In the genomic region with DNA sequence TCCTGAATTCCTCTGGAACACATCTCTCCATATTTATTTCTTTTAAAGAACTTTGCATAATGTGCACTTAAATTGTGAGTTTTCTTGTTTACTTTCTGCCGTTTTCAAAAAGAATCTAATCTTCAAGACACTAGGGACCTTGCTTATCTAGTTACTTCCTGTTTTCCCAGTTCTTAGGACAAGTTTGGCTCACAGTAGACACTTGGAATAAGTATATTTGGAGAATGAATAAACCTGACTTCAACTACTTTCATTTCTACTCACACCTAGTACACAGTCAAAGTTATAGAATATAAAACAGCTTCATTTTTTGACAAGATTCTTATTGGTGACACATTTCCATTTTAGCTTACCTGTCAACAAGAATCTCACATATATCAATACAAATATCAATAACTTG, we compare ENCODE assay signal across 20 cellular contexts.
A peak's percentile ranks its signal among the peaks of the same experiment; 100 is the strongest.
DNase-seq lines count a peak whose midpoint lies in the region; ATAC-seq and TF ChIP-seq lines count a peak whose summit lies in the region.
"Had no signal": no experiment of that assay in that cellular context is flagged by ENCODE, and none has a peak within 500 bp of the region (broad histone marks: within the 10 kb centered on the region; RNA-seq: fewer than 3 reads in every experiment).

No MANE protein-coding gene starts in this region.

- POLR2A ChIA-PET in activated CD4-positive, alpha-beta T cell treated with anti-CD3 and anti-CD28 coated beads, Interleukin-2, amount 10 ng/mL, durations not matched to agents 7 days and 5 days (lab: Charles Lee) = no interaction called here
- POLR2A ChIA-PET in T-cell (lab: Charles Lee) = interaction anchor here in 1 of 2 donors (0.5 kb wide), 1 partner anchor 153 kb away, joined by 3 read pairs; no protein-coding TSS in a partner anchor

- peaks cover 7% of the 10 kb centered on the region for H3K4me1 Mint-ChIP-seq in activated CD4-positive, alpha-beta T cell treated with anti-CD3 and anti-CD28 coated beads, Interleukin-2, amount 10 ng/mL, durations not matched to agents 7 days and 5 days
- H3K4me1 Mint-ChIP-seq in CD4-positive, CD25-positive, alpha-beta regulatory T cell = peaks cover 0 to 16% (median 8%) of the 10 kb centered on the region in 4 donors
- H3K4me1 Mint-ChIP-seq in T-cell = peaks cover 12 to 22% (median 16%) of the 10 kb centered on the region in 3 donors

- H3K27me3 Mint-ChIP-seq in activated CD4-positive, alpha-beta T cell treated with anti-CD3 and anti-CD28 coated beads, Interleukin-2, amount 10 ng/mL, durations not matched to agents 7 days and 5 days = no peaks in the 10 kb centered on the region
- no peaks in the 10 kb centered on the region for H3K27me3 Mint-ChIP-seq in CD4-positive, CD25-positive, alpha-beta regulatory T cell
- no peaks in the 10 kb centered on the region for H3K27me3 Mint-ChIP-seq in T-cell

- peaks cover 10% of the 10 kb centered on the region for H3K9me3 Mint-ChIP-seq in activated CD4-positive, alpha-beta T cell treated with anti-CD3 and anti-CD28 coated beads, Interleukin-2, amount 10 ng/mL, durations not matched to agents 7 days and 5 days
- no peaks in the 10 kb centered on the region for H3K9me3 Mint-ChIP-seq in CD4-positive, CD25-positive, alpha-beta regulatory T cell
- H3K9me3 Mint-ChIP-seq in T-cell = no peaks in the 10 kb centered on the region

- H3K27me3 ChIP-seq in CD4-positive, CD25-positive, alpha-beta regulatory T cell (ENCODE audit: control insufficient read depth, insufficient read depth, low read length) = no peaks in the 10 kb centered on the region
- no peaks in the 10 kb centered on the region for H3K27me3 ChIP-seq in left lung
- H3K27me3 ChIP-seq: BLaER1 had no signal

- H3K36me3 ChIP-seq in CD4-positive, CD25-positive, alpha-beta regulatory T cell (ENCODE audit: control insufficient read depth, insufficient read depth, low read length) = peaks cover 90% of the 10 kb centered on the region
- peaks cover 0 to 21% of the 10 kb centered on the region in 2 donors for H3K36me3 ChIP-seq in left lung

- no peak overlapping the region for H3K4me3 ChIP-seq in CD4-positive, CD25-positive, alpha-beta regulatory T cell (ENCODE audit: low read depth, low read length)
- H3K4me3 ChIP-seq in left lung = no peak overlapping the region
- H3K4me3 ChIP-seq: BLaER1, GM12878, GM23248 had no signal

- no peak for TF ChIP-seq CTCF in left lung (IDR thresholded peaks at IDR 0.05)

- DNase-seq in activated CD4-positive, alpha-beta T cell treated with anti-CD3 and anti-CD28 coated beads, Interleukin-2, amount 10 ng/mL, durations not matched to agents 7 days and 5 days = no peak
- DNase-seq in activated CD4-positive, alpha-beta T cell treated with anti-CD3 and anti-CD28 coated beads, Interleukin-2, amount 50 U/mL, for 1 hour = no peak
- DNase-seq in CD4-positive, CD25-positive, alpha-beta regulatory T cell = no peak
- DNase-seq in T-cell (no peak), left lung (no peak), kidney tubule cell (ENCODE audit: low spot score) (no peak)
- DNase-seq: GDM1, GM23248, KG1, NCI-H1048, NCI-H1436 treated with DMSO at 0.1 percent for 48 hours, NCI-H2029 treated with DMSO at 0.1 percent for 48 hours, NCI-H2171 treated with DMSO at 0.1 percent for 48 hours, NCI-H774 had no signal

- no peak overlapping the region for H3K4me3 Mint-ChIP-seq in activated CD4-positive, alpha-beta T cell treated with anti-CD3 and anti-CD28 coated beads, Interleukin-2, amount 10 ng/mL, durations not matched to agents 7 days and 5 days
- no peak overlapping the region for H3K4me3 Mint-ChIP-seq in CD4-positive, CD25-positive, alpha-beta regulatory T cell
- no peak overlapping the region for H3K4me3 Mint-ChIP-seq in T-cell

- no peaks in the 10 kb centered on the region for H3K4me1 ChIP-seq in CD4-positive, CD25-positive, alpha-beta regulatory T cell (ENCODE audit: control insufficient read depth, insufficient read depth, low read length, poor library complexity, severe bottlenecking)
- H3K4me1 ChIP-seq in left lung = no peaks in the 10 kb centered on the region

- intact Hi-C loops in left lung (cut with DNase I) = no loop called here

- H3K27ac ChIP-seq in CD4-positive, CD25-positive, alpha-beta regulatory T cell (ENCODE audit: insufficient read depth, low read length, poor library complexity, severe bottlenecking) = no peak overlapping the region
- H3K27ac ChIP-seq in left lung = no peak overlapping the region
- H3K27ac ChIP-seq: BLaER1, GM23248, RWPE1 had no signal

- CTCF ChIA-PET in activated CD4-positive, alpha-beta T cell treated with anti-CD3 and anti-CD28 coated beads, Interleukin-2, amount 10 ng/mL, durations not matched to agents 7 days and 5 days (lab: Charles Lee) = interaction anchor here (0.8 kb wide), 1 partner anchor 20 kb away, joined by 3 read pairs; no protein-coding TSS in a partner anchor
- CTCF ChIA-PET in T-cell (lab: Charles Lee) = no interaction called here

- peak overlapping the region; percentile 37 for H3K27ac Mint-ChIP-seq in activated CD4-positive, alpha-beta T cell treated with anti-CD3 and anti-CD28 coated beads, Interleukin-2, amount 10 ng/mL, durations not matched to agents 7 days and 5 days
- H3K27ac Mint-ChIP-seq in CD4-positive, CD25-positive, alpha-beta regulatory T cell = peak overlapping the region in 2 of 3 donors; percentile 26 to 39
- H3K27ac Mint-ChIP-seq in T-cell = peak overlapping the region; percentile 10 to 62

- H3K9me3 ChIP-seq in CD4-positive, CD25-positive, alpha-beta regulatory T cell (ENCODE audit: control insufficient read depth in 2 of 2, low read length in 2 of 2) = no peaks in the 10 kb centered on the region
- H3K9me3 ChIP-seq in left lung = no peaks in the 10 kb centered on the region

- H3K36me3 Mint-ChIP-seq in activated CD4-positive, alpha-beta T cell treated with anti-CD3 and anti-CD28 coated beads, Interleukin-2, amount 10 ng/mL, durations not matched to agents 7 days and 5 days (ENCODE audit: low read depth) = peaks cover 88% of the 10 kb centered on the region
- peaks cover 79% of the 10 kb centered on the region for H3K36me3 Mint-ChIP-seq in CD4-positive, CD25-positive, alpha-beta regulatory T cell
- peaks cover 82% of the 10 kb centered on the region for H3K36me3 Mint-ChIP-seq in T-cell

- no peak for ATAC-seq in CD4-positive, CD25-positive, alpha-beta regulatory T cell (ENCODE audit: low read depth in 2 of 2)
- no peak for ATAC-seq in T-cell (replicated peaks in 1 of 4)
- ATAC-seq in left lung = peak; percentile 62
- ATAC-seq in GM21360 (IDR thresholded peaks at IDR 0.05; ENCODE audit: unreplicated experiment) = no peak
- no peak for ATAC-seq in HG02870 (IDR thresholded peaks at IDR 0.05; ENCODE audit: unreplicated experiment)
- ATAC-seq: GM12878, HCT116 had no signal
